ENCODE assay signal across 11 cellular contexts in the genomic region with DNA sequence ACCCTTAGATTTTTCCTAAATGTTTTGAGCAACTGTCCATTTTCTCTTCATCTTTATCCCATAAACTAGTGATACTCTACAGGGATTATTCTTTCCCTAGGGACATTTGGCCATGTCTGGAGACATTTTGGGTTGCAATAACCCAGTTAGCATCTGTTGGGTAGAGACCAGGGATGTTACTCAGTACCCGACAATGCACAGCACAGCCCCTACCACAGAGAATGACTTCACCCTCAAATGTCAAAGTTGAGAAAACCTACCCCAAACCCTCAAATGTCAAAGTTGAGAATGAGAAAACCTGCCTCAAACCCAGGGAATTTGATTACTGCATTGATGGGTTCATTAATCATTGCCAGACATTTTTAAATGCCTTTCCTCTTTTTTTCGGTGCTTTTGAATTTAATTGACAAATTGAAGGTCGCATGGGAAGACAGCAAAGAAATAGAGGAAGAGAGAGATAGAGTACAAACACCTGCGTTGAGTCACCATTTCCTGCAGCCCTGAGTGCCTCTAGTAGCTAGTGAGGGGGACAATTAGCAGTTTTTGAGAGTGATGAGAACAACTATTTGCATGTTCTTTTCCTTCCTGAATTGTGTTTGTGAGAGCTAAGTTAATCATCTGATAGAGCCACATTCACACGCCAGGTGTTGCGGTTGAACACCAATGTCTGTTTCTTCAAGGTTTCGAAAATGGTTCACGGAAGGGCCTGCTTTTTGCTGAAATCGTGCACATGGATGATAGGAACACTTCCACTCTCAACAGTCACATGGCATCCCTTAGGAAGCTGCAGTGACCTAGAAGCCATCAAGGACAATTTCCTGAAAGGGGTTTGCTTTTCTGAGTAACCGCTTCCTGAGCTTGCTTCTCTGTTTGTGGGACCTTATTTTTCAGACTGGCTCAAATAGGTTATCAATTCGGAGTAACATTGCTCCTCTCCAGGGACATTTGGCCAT.
A peak's percentile ranks its signal among the peaks of the same experiment; 100 is the strongest.
DNase-seq lines count a peak whose midpoint lies in the region; ATAC-seq and TF ChIP-seq lines count a peak whose summit lies in the region.
"Had no signal": no experiment of that assay in that cellular context is flagged by ENCODE, and none has a peak within 500 bp of the region (broad histone marks: within the 10 kb centered on the region; RNA-seq: fewer than 3 reads in every experiment).

No MANE protein-coding gene starts in this region.

- no peaks in the 10 kb centered on the region for H3K36me3 Mint-ChIP-seq in activated naive CD4-positive, alpha-beta T cell treated with anti-CD3 and anti-CD28 coated beads, Interleukin-2, amount 50 U/mL, for 72 hours
- H3K36me3 Mint-ChIP-seq in chondrocyte (ENCODE audit: low read depth), result peaks cover 2% of the 10 kb centered on the region

- WGBS in upper lobe of left lung, 2 donors, result 69 to 78% methylated on average over 9 to 11 of the region's 11 CpGs

- TF ChIP-seq CTCF in chondrocyte (IDR thresholded peaks at IDR 0.05), result no peak
- TF ChIP-seq CTCF in upper lobe of left lung (IDR thresholded peaks at IDR 0.05), result no peak

- no peak for TF ChIP-seq EP300 in upper lobe of left lung (IDR thresholded peaks at IDR 0.05)

- no peak for TF ChIP-seq POLR2A in upper lobe of left lung (IDR thresholded peaks at IDR 0.05)

- H3K27me3 Mint-ChIP-seq in chondrocyte (ENCODE audit: low read depth), result no peaks in the 10 kb centered on the region

- H3K9me3 Mint-ChIP-seq in activated naive CD4-positive, alpha-beta T cell treated with anti-CD3 and anti-CD28 coated beads, Interleukin-2, amount 50 U/mL, for 72 hours, result peaks cover 0 to 10% of the 10 kb centered on the region in 2 donors
- peaks cover 5% of the 10 kb centered on the region for H3K9me3 Mint-ChIP-seq in chondrocyte (ENCODE audit: low read depth)

- no peak overlapping the region for H3K4me3 ChIP-seq in upper lobe of left lung

- H3K4me1 Mint-ChIP-seq in chondrocyte (ENCODE audit: low read depth), result no peaks in the 10 kb centered on the region
- H3K4me1 Mint-ChIP-seq: neural crest cell had no signal

- no peaks in the 10 kb centered on the region for H3K27me3 ChIP-seq in upper lobe of left lung

- H3K4me1 ChIP-seq in upper lobe of left lung, result no peaks in the 10 kb centered on the region

- no peaks in the 10 kb centered on the region for H3K9me3 ChIP-seq in upper lobe of left lung

- peak; percentile 67 to 90 for ATAC-seq in activated naive CD4-positive, alpha-beta T cell treated with anti-CD3 and anti-CD28 coated beads, Interleukin-2, amount 50 U/mL, for 72 hours
- ATAC-seq in HG02759 (IDR thresholded peaks at IDR 0.05; ENCODE audit: unreplicated experiment) (peak; percentile 94), HG03571 (IDR thresholded peaks at IDR 0.05; ENCODE audit: unreplicated experiment) (peak; percentile 97), upper lobe of left lung (ENCODE audit: low FRiP score in 2 of 2) (no peak)
- ATAC-seq: Right ventricle myocardium inferior had no signal

- H3K27ac Mint-ChIP-seq in activated naive CD4-positive, alpha-beta T cell treated with anti-CD3 and anti-CD28 coated beads, Interleukin-2, amount 50 U/mL, for 72 hours, result peak overlapping the region in 1 of 2 donors; percentile 63
- H3K27ac Mint-ChIP-seq in chondrocyte (ENCODE audit: unreplicated experiment), result no peak overlapping the region

- no peak overlapping the region for H3K4me3 Mint-ChIP-seq in chondrocyte (ENCODE audit: unreplicated experiment)
- H3K4me3 Mint-ChIP-seq: neural crest cell had no signal

- H3K27ac ChIP-seq in upper lobe of left lung, result no peak overlapping the region

- H3K36me3 ChIP-seq in upper lobe of left lung, result no peaks in the 10 kb centered on the region

- no peak for DNase-seq in activated naive CD4-positive, alpha-beta T cell treated with anti-CD3 and anti-CD28 coated beads, Interleukin-2, amount 50 U/mL, for 72 hours (ENCODE audit: low spot score in 2 of 2)
- DNase-seq in activated naive CD4-positive, alpha-beta T cell treated with Interleukin-2 at 50 U/mL for 16 hours, result no peak
- DNase-seq in chondrocyte (ENCODE audit: low spot score) (no peak), NCI-H748 (lab: John Stamatoyannopoulos, UW; ENCODE audit: unreplicated experiment) (no peak), upper lobe of left lung (no peak), GF-D8 (lab: John Stamatoyannopoulos, UW) (no peak)
- DNase-seq: MV-4-11 had no signal

Comparison
In these comparisons a context has a peak if more than half of its experiments do, and no peak if none do; other contexts are left out.
1. ATAC-seq: peak in activated naive CD4-positive, alpha-beta T cell treated with anti-CD3 and anti-CD28 coated beads, Interleukin-2, amount 50 U/mL, for 72 hours (2 of 2), HG02759 (single experiment) and HG03571 (single experiment); none in upper lobe of left lung (0 of 2).